9 cellular contexts compared by ENCODE assay signal in genomic region chr10:92891885-92892705, GRCh38. TPM values are rescaled to one million over a fixed set of nuclear protein-coding genes. Genes with fewer than 3 reads are reported as not detected.
DNase-seq lines count a peak whose midpoint lies in the region; ATAC-seq and TF ChIP-seq lines count a peak whose summit lies in the region.
"Had no signal": no experiment of that assay in that cellular context is flagged by ENCODE, and none has a peak within 500 bp of the region (broad histone marks: within the 10 kb centered on the region; RNA-seq: fewer than 3 reads in every experiment).

No MANE protein-coding gene starts in this region.

- intact Hi-C loops in spleen (cut with DNase I; ENCODE audit: low total_unique reads), result no loop called here

- peak overlapping the region; percentile 76 for H3K27ac Mint-ChIP-seq in mesothelial cell of epicardium
- H3K27ac Mint-ChIP-seq: memory B cell had no signal

- H3K9me3 Mint-ChIP-seq in mesothelial cell of epicardium, result no peaks in the 10 kb centered on the region
- H3K9me3 Mint-ChIP-seq: memory B cell had no signal

- H3K4me3 Mint-ChIP-seq in mesothelial cell of epicardium, result no peak overlapping the region
- H3K4me3 Mint-ChIP-seq: memory B cell had no signal

- H3K36me3 Mint-ChIP-seq in mesothelial cell of epicardium, result peaks cover 2% of the 10 kb centered on the region

- 71 to 89% (median 80%) methylated on average over 6 of the region's 6 CpGs for WGBS in spleen, 5 donors

- TF ChIP-seq CTCF in mesothelial cell of epicardium (IDR thresholded peaks at IDR 0.05; ENCODE audit: unreplicated experiment) (no peak), spleen (IDR thresholded peaks at IDR 0.05 in 8 of 11, conservative IDR thresholded peaks at IDR 0.05 in 3 of 11) (no peak)

- H3K4me1 ChIP-seq in spleen, result peaks cover 0 to 17% (median 0%) of the 10 kb centered on the region in 6 donors

- no peak for ATAC-seq in HG02571 (IDR thresholded peaks at IDR 0.05; ENCODE audit: unreplicated experiment)
- ATAC-seq in GM18505 (IDR thresholded peaks at IDR 0.05; ENCODE audit: unreplicated experiment), result no peak

- no peaks in the 10 kb centered on the region for H3K36me3 ChIP-seq in MG63
- peaks cover 0 to 19% (median 2%) of the 10 kb centered on the region in 6 donors for H3K36me3 ChIP-seq in spleen

- no peaks in the 10 kb centered on the region for H3K27me3 Mint-ChIP-seq in mesothelial cell of epicardium (ENCODE audit: low read depth)
- H3K27me3 Mint-ChIP-seq: memory B cell had no signal

- DNase-seq in COR-L47 (lab: John Stamatoyannopoulos, UW) (peak; percentile 39), MG63 (peak; percentile 95), cerebellar cortex (ENCODE audit: low spot score) (peak; percentile 37), mesothelial cell of epicardium (ENCODE audit: low spot score in 2 of 2, unreplicated experiment in 2 of 2) (peak in 1 of 2 experiments; percentile 41), spleen (no peak), NCI-H2107 (lab: John Stamatoyannopoulos, UW) (no peak)

- H3K4me3 ChIP-seq in MG63, result no peak overlapping the region
- H3K4me3 ChIP-seq in spleen, result no peak overlapping the region

- peaks cover 10% of the 10 kb centered on the region for H3K4me1 Mint-ChIP-seq in mesothelial cell of epicardium

- H3K27me3 ChIP-seq in MG63, result no peaks in the 10 kb centered on the region
- no peaks in the 10 kb centered on the region for H3K27me3 ChIP-seq in spleen (replicated peaks in 1 of 7)

- TF ChIP-seq POLR2A in spleen (IDR thresholded peaks at IDR 0.05) (no peak), GM18505 (IDR thresholded peaks at IDR 0.05; ENCODE audit: borderline replicate concordance, extremely low read depth, insufficient read depth, insufficient read length) (no peak)

- H3K9me3 ChIP-seq in MG63, result no peaks in the 10 kb centered on the region
- H3K9me3 ChIP-seq in spleen, result no peaks in the 10 kb centered on the region

- no peak overlapping the region for H3K27ac ChIP-seq in spleen

RNA-seq across cellular contexts. Expression of gene EXOC6, which starts 43.8 kb away (rescaled TPM):
- total RNA-seq in MG63 (2014; rRNA removed; shearing (Covaris generic); ENCODE audit: low replicate concordance), result 6.8 and 10.8 TPM in 2 replicates
- total RNA-seq in mesothelial cell of epicardium (11.3 to 12.1 TPM (median 11.6 TPM) in 3 replicates), spleen (10 to 100 TPM; 19.3 to 40.0 (median 31.5) TPM)
- 10 to 100 TPM in 1 of 3 donors, 1 to 10 TPM in 2; 7.0 to 10.8 (median 8.8) TPM for polyA plus RNA-seq in spleen

Comparison
In these comparisons a context has a peak if more than half of its experiments do, and no peak if none do; other contexts are left out.
1. DNase-seq: peak in COR-L47 (single experiment), MG63 (single experiment) and cerebellar cortex (single experiment); none in spleen (single experiment) and NCI-H2107 (single experiment).